In the genomic region with DNA sequence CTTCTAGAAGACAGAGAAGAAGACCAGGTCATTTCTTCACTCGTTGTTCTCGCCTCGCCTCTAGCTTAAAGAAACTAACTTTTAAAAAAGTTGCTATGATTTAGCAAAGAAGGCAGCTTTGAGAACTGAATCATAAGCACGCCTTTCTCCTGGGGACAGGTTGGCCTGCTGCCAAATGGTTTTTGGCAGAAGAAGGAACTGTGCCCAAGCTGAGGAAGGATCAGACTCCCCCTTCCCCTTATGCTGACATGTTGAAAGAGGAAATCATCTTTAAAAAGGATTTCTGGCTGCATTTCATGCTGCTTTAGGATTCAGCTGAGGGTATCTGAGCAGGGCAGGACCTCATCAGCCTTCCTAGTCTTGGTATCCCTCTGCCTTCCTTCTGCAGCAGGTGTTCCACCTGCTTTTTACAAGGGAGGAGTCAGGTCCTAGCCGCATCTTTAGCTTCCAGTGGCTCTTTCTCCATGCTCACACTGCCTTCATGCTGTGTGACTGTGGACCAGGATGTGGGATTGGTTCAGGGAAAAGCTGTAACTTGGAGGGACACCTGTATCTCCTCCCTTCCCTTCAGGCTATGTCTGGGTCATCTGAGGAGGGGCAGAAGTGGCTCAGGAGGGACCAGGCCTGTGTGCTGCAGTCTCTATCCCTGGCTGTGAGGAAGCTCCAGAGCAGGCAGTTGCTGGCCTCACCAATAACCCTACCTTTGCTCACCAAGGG, we compare ENCODE assay signal across 8 cellular contexts. TPM values are rescaled to one million over a fixed set of nuclear protein-coding genes. Genes with fewer than 3 reads are reported as not detected.
DNase-seq lines count a peak whose midpoint lies in the region; ATAC-seq and TF ChIP-seq lines count a peak whose summit lies in the region.

No MANE protein-coding gene starts in this region.

- H3K4me1 ChIP-seq in fibroblast of lung (ENCODE audit: control insufficient read depth, extremely low read depth, insufficient read depth, low read length): peaks cover 32% of the 10 kb centered on the region

- H3K4me3 Mint-ChIP-seq in activated CD8-positive, alpha-beta T cell treated with anti-CD3 and anti-CD28 coated beads, Interleukin-2, amount 10 ng/mL, durations not matched to agents 7 days and 5 days: no peak overlapping the region

- no peaks in the 10 kb centered on the region for H4K20me1 ChIP-seq in fibroblast of lung (ENCODE audit: control insufficient read depth, extremely low read depth, insufficient read depth, low read length)

- H3K79me2 ChIP-seq in fibroblast of lung (ENCODE audit: control insufficient read depth, insufficient read depth, low read length): no peaks in the 10 kb centered on the region

- H3K9me3 Mint-ChIP-seq in activated CD8-positive, alpha-beta T cell treated with anti-CD3 and anti-CD28 coated beads, Interleukin-2, amount 10 ng/mL, durations not matched to agents 7 days and 5 days (ENCODE audit: insufficient read depth): no peaks in the 10 kb centered on the region

- TF ChIP-seq CTCF in fibroblast of lung (conservative IDR thresholded peaks at IDR 0.05 in 1 of 2, IDR thresholded peaks at IDR 0.05 in 1 of 2; ENCODE audit: low read depth in 1 of 2, low read length in 2 of 2): no peak

- H3K36me3 Mint-ChIP-seq in activated CD8-positive, alpha-beta T cell treated with anti-CD3 and anti-CD28 coated beads, Interleukin-2, amount 10 ng/mL, durations not matched to agents 7 days and 5 days (ENCODE audit: low read depth): no peaks in the 10 kb centered on the region

- H3K27me3 ChIP-seq in fibroblast of lung (ENCODE audit: control insufficient read depth, insufficient read depth, low read length): no peaks in the 10 kb centered on the region

- peak overlapping the region in 3 of 4 experiments; percentile 25 to 47 (median 42) for H3K4me3 ChIP-seq in fibroblast of lung (replicated peaks in 1 of 4; ENCODE audit: control extremely low read depth in 1 of 4, insufficient read depth in 1 of 4, low read depth in 3 of 4, low read length in 4 of 4)

- peaks cover 14% of the 10 kb centered on the region for H3K36me3 ChIP-seq in fibroblast of lung (ENCODE audit: control insufficient read depth, insufficient read depth, low read length)

- ATAC-seq in activated CD8-positive, alpha-beta T cell treated with anti-CD3 and anti-CD28 coated beads, Interleukin-2, amount 10 ng/mL, durations not matched to agents 7 days and 5 days: no peak

- no peaks in the 10 kb centered on the region for H3K27me3 Mint-ChIP-seq in activated CD8-positive, alpha-beta T cell treated with anti-CD3 and anti-CD28 coated beads, Interleukin-2, amount 10 ng/mL, durations not matched to agents 7 days and 5 days (ENCODE audit: low read depth)

- no peak overlapping the region for H2AFZ ChIP-seq in fibroblast of lung (ENCODE audit: low read length)

- no peaks in the 10 kb centered on the region for H3K9me3 ChIP-seq in fibroblast of lung (ENCODE audit: control insufficient read depth, insufficient read depth, low read depth, low read length)

- peak overlapping the region; percentile 6 for H3K27ac ChIP-seq in fibroblast of lung (ENCODE audit: insufficient read depth, low read length)

- H3K4me1 Mint-ChIP-seq in activated CD8-positive, alpha-beta T cell treated with anti-CD3 and anti-CD28 coated beads, Interleukin-2, amount 10 ng/mL, durations not matched to agents 7 days and 5 days (ENCODE audit: low read depth): no peaks in the 10 kb centered on the region

- no peak overlapping the region for H3K9ac ChIP-seq in fibroblast of lung (ENCODE audit: insufficient read depth, low read length)

- CTCF ChIA-PET in activated CD8-positive, alpha-beta T cell treated with anti-CD3 and anti-CD28 coated beads, Interleukin-2, amount 10 ng/mL, durations not matched to agents 7 days and 5 days (lab: Charles Lee): interaction anchor here (0.8 to 1.4 kb wide), 2 partner anchors 11 to 23 kb away, joined by 3 to 4 read pairs; no protein-coding TSS in a partner anchor

- POLR2A ChIA-PET in activated CD8-positive, alpha-beta T cell treated with anti-CD3 and anti-CD28 coated beads, Interleukin-2, amount 10 ng/mL, durations not matched to agents 7 days and 5 days (lab: Charles Lee): no interaction called here

- DNase-seq in EL (peak; percentile 73), RPMI8226 (peak; percentile 92), fibroblast of lung (ENCODE audit: low read depth in 2 of 2) (peak; percentile 74 to 94), putamen (ENCODE audit: low spot score) (peak; percentile 69), cortex of kidney (lab: John Stamatoyannopoulos, UW) (no peak), mesenteric fat pad (ENCODE audit: low spot score) (no peak)
- no peak for DNase-seq in activated CD8-positive, alpha-beta T cell treated with anti-CD3 and anti-CD28 coated beads, Interleukin-2, amount 10 ng/mL, durations not matched to agents 7 days and 5 days
- DNase-seq in activated naive CD4-positive, alpha-beta T cell (lab: John Stamatoyannopoulos, UW): no peak

- H3K27ac Mint-ChIP-seq in activated CD8-positive, alpha-beta T cell treated with anti-CD3 and anti-CD28 coated beads, Interleukin-2, amount 10 ng/mL, durations not matched to agents 7 days and 5 days: no peak overlapping the region

- peak overlapping the region; percentile 70 for H3K4me2 ChIP-seq in fibroblast of lung (ENCODE audit: extremely low read depth, insufficient read depth, low read length)

RNA-seq across cellular contexts. Expression of a gene that starts 34.1 kb away (rescaled TPM):
- total RNA-seq in fibroblast of lung (19.5 and 22.0 TPM in 2 replicates), mesenteric fat pad (39.0 TPM)
- polyA plus RNA-seq in fibroblast of lung: 47.0 and 48.7 TPM in 2 replicates
- 21.0 TPM in 2 replicates for polyA plus RNA-seq in fibroblast of lung (2012)
- 28.0 and 39.3 TPM in 2 replicates for polyA minus RNA-seq in fibroblast of lung (ENCODE audit: low replicate concordance)
- total RNA-seq in activated CD8-positive, alpha-beta T cell treated with anti-CD3 and anti-CD28 coated beads, Interleukin-2, amount 10 ng/mL, durations not matched to agents 7 days and 5 days: 10 to 100 TPM; 20.7 to 23.8 TPM

Comparison
In these comparisons a context has a peak if more than half of its experiments do, and no peak if none do; other contexts are left out.
1. DNase-seq: peak in EL (single experiment), RPMI8226 (single experiment), fibroblast of lung (2 of 2) and putamen (single experiment); none in cortex of kidney (single experiment), mesenteric fat pad (single experiment), activated CD8-positive, alpha-beta T cell treated with anti-CD3 and anti-CD28 coated beads, Interleukin-2, amount 10 ng/mL, durations not matched to agents 7 days and 5 days (single experiment) and activated naive CD4-positive, alpha-beta T cell (0 of 4).